18 cellular contexts compared by ENCODE assay signal in the genomic region with DNA sequence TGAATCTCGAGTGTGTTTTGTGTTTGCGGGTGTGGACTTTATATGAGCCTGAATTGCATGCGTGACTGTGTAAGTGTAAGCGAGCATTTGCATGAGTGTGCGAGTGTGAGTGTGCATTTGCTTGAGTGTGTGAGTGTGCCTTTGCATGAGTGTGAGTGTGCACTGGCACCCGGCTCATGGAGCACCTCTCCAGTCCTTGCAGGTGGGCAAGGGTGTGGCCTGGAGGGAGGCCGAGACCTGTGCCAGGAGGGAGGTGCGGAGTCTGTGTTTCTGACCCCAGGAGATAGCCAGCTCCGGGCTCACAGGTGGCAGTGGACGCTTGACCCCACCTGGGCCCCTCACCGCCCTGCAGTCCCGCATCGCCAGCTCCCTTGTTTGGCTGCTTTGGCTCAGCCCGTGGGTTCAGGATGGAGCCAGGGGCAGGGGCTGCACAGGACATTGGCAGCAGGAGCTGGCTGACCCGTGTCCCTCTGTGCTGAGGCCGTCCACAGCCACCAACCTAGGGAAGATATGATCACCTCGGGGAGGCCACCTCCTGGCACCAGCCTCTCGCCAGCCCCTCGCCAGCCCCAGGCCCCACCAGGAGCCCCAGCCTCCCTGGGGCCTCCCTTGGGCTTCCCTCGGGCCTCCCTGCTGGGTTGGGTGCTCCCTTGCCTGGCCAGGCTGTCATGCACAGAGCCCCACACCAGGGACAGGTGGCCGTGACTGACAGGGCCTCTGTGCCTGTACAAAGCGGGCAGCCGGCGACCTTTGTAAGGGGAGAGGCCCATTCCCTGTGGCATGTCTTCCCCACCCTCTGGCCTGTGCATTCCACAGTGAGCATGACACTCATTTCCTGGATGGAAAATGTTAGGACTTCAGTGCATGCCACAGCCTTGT.
DNase-seq lines count a peak whose midpoint lies in the region; ATAC-seq and TF ChIP-seq lines count a peak whose summit lies in the region.
"Had no signal": no experiment of that assay in that cellular context is flagged by ENCODE, and none has a peak within 500 bp of the region (broad histone marks: within the 10 kb centered on the region; RNA-seq: fewer than 3 reads in every experiment).

No MANE protein-coding gene starts in this region.

- H3K4me1 Mint-ChIP-seq in activated naive CD8-positive, alpha-beta T cell treated with anti-CD3 and anti-CD28 coated beads, Interleukin-2, amount 50 U/mL, for 24 hours: no peaks in the 10 kb centered on the region
- no peaks in the 10 kb centered on the region for H3K4me1 Mint-ChIP-seq in activated naive CD8-positive, alpha-beta T cell treated with anti-CD3 and anti-CD28 coated beads for 36 hours
- H3K4me1 Mint-ChIP-seq in GM23338: no peaks in the 10 kb centered on the region; the same call in 2 of the 3 replicates

- intact Hi-C loops in vagina (cut with DNase I): no loop called here

- H3K4me3 ChIP-seq in vagina (no peak overlapping the region), GM23338 (no peak overlapping the region)
- H3K4me3 ChIP-seq: ascending aorta, lung, PC-9 had no signal

- no peaks in the 10 kb centered on the region for H3K79me2 ChIP-seq in GM23338 (replicated peaks; ENCODE audit: insufficient read depth)

- H3K27me3 ChIP-seq in vagina (no peaks in the 10 kb centered on the region), GM23338 (ENCODE audit: insufficient read depth) (no peaks in the 10 kb centered on the region)
- H3K27me3 ChIP-seq: ascending aorta had no signal

- H4K20me1 ChIP-seq in GM23338 (replicated peaks; ENCODE audit: insufficient read depth): no peaks in the 10 kb centered on the region

- no peak for TF ChIP-seq POLR2A in vagina (IDR thresholded peaks at IDR 0.05)

- H3F3A ChIP-seq in GM23338 (replicated peaks; ENCODE audit: low read depth): no peaks in the 10 kb centered on the region

- H3K36me3 ChIP-seq in vagina: no peaks in the 10 kb centered on the region
- no peaks in the 10 kb centered on the region for H3K36me3 ChIP-seq in GM23338 (ENCODE audit: insufficient read depth)
- H3K36me3 ChIP-seq: ascending aorta had no signal

- H3K4me1 ChIP-seq in vagina (no peaks in the 10 kb centered on the region), GM23338 (ENCODE audit: insufficient read depth) (no peaks in the 10 kb centered on the region)
- H3K4me1 ChIP-seq: ascending aorta had no signal

- no peak overlapping the region for H3K27ac Mint-ChIP-seq in activated naive CD8-positive, alpha-beta T cell treated with anti-CD3 and anti-CD28 coated beads, Interleukin-2, amount 50 U/mL, for 24 hours
- H3K27ac Mint-ChIP-seq in activated naive CD8-positive, alpha-beta T cell treated with anti-CD3 and anti-CD28 coated beads for 36 hours: no peak overlapping the region
- no peak overlapping the region for H3K27ac Mint-ChIP-seq in GM23338
- H3K27ac Mint-ChIP-seq: activated CD8-positive, alpha-beta T cell treated with anti-CD3 and anti-CD28 coated beads, Interleukin-2, amount 10 ng/mL, durations not matched to agents 7 days and 5 days; CD4-positive, alpha-beta T cell; dendritic cell treated with granulocyte-macrophage colony-stimulating factor and Interleukin-4, amounts not matched to agents 40 ng/mL and 50 ng/mL, for 4 days had no signal

- 0 out of 2 replicates have a peak, but pooled peaks cover 5% of the 10 kb centered on the region for H3K9me2 ChIP-seq in GM23338 (ENCODE audit: insufficient read depth)

- no peaks in the 10 kb centered on the region for H3K36me3 Mint-ChIP-seq in activated naive CD8-positive, alpha-beta T cell treated with anti-CD3 and anti-CD28 coated beads, Interleukin-2, amount 50 U/mL, for 24 hours (ENCODE audit: low read depth)
- no peaks in the 10 kb centered on the region for H3K36me3 Mint-ChIP-seq in activated naive CD8-positive, alpha-beta T cell treated with anti-CD3 and anti-CD28 coated beads for 36 hours
- no peaks in the 10 kb centered on the region for H3K36me3 Mint-ChIP-seq in GM23338 (ENCODE audit: low read depth)

- no peak overlapping the region for H3K27ac ChIP-seq in vagina
- no peak overlapping the region for H3K27ac ChIP-seq in GM23338 (ENCODE audit: low read depth)
- H3K27ac ChIP-seq: ascending aorta, PC-9 had no signal

- H3K27me3 Mint-ChIP-seq in activated naive CD8-positive, alpha-beta T cell treated with anti-CD3 and anti-CD28 coated beads, Interleukin-2, amount 50 U/mL, for 24 hours: no peaks in the 10 kb centered on the region
- peaks cover 8% of the 10 kb centered on the region for H3K27me3 Mint-ChIP-seq in activated naive CD8-positive, alpha-beta T cell treated with anti-CD3 and anti-CD28 coated beads for 36 hours
- peaks cover 1% of the 10 kb centered on the region for H3K27me3 Mint-ChIP-seq in GM23338 (ENCODE audit: insufficient read depth, low read depth, poor library complexity)
- H3K27me3 Mint-ChIP-seq: CD4-positive, alpha-beta T cell had no signal

- no peaks in the 10 kb centered on the region for H3K9me3 Mint-ChIP-seq in activated naive CD8-positive, alpha-beta T cell treated with anti-CD3 and anti-CD28 coated beads, Interleukin-2, amount 50 U/mL, for 24 hours
- no peaks in the 10 kb centered on the region for H3K9me3 Mint-ChIP-seq in activated naive CD8-positive, alpha-beta T cell treated with anti-CD3 and anti-CD28 coated beads for 36 hours
- no peaks in the 10 kb centered on the region; the same call in 2 of the 3 replicates for H3K9me3 Mint-ChIP-seq in GM23338
- H3K9me3 Mint-ChIP-seq: CD4-positive, alpha-beta T cell had no signal

- no peak overlapping the region for H3K4me3 Mint-ChIP-seq in activated naive CD8-positive, alpha-beta T cell treated with anti-CD3 and anti-CD28 coated beads, Interleukin-2, amount 50 U/mL, for 24 hours
- no peak overlapping the region for H3K4me3 Mint-ChIP-seq in activated naive CD8-positive, alpha-beta T cell treated with anti-CD3 and anti-CD28 coated beads for 36 hours
- no peak overlapping the region for H3K4me3 Mint-ChIP-seq in GM23338
- H3K4me3 Mint-ChIP-seq: activated CD8-positive, alpha-beta T cell treated with anti-CD3 and anti-CD28 coated beads, Interleukin-2, amount 10 ng/mL, durations not matched to agents 7 days and 5 days; CD4-positive, alpha-beta T cell; dendritic cell treated with granulocyte-macrophage colony-stimulating factor and Interleukin-4, amounts not matched to agents 40 ng/mL and 50 ng/mL, for 4 days had no signal

- no peak for DNase-seq in activated naive CD8-positive, alpha-beta T cell treated with anti-CD3 and anti-CD28 coated beads, Interleukin-2, amount 50 U/mL, for 24 hours
- DNase-seq in activated naive CD8-positive, alpha-beta T cell treated with anti-CD3 and anti-CD28 coated beads for 36 hours: no peak
- DNase-seq in dermis microvascular lymphatic vessel endothelial cell (ENCODE audit: low read depth in 2 of 2) (peak; percentile 4 to 74), mucosa of gallbladder (ENCODE audit: low spot score) (peak; percentile 61), vagina (ENCODE audit: extremely low spot score in 2 of 2) (peak; percentile 82 to 90), activated gamma-delta T cell treated with Interleukin-2 at 50 U/mL for 16 hours (no peak), GM23338 (ENCODE audit: low spot score) (no peak)
- DNase-seq: activated CD8-positive, alpha-beta T cell treated with anti-CD3 and anti-CD28 coated beads, Interleukin-2, amount 10 ng/mL, durations not matched to agents 7 days and 5 days; activated effector memory CD4-positive, alpha-beta T cell treated with Interleukin-2 at 50 U/mL for 16 hours; CD4-positive, alpha-beta T cell; hypothalamus; NCI-H510A; occipital lobe had no signal

- no peak for TF ChIP-seq CTCF in vagina (IDR thresholded peaks at IDR 0.05)
- TF ChIP-seq CTCF in GM23338 (conservative IDR thresholded peaks at IDR 0.05; ENCODE audit: low read depth in 2 of 2): no peak

- H3K4me2 ChIP-seq in GM23338: no peak overlapping the region
- H3K4me2 ChIP-seq: PC-9 had no signal

- H2AFZ ChIP-seq in GM23338: no peak overlapping the region
- H2AFZ ChIP-seq: PC-9 had no signal

- peak; percentile 17 for ATAC-seq in activated naive CD8-positive, alpha-beta T cell treated with anti-CD3 and anti-CD28 coated beads, Interleukin-2, amount 50 U/mL, for 24 hours
- ATAC-seq in HG03460 (IDR thresholded peaks at IDR 0.05; ENCODE audit: unreplicated experiment) (no peak), GM23338 (no peak)
- ATAC-seq: activated CD8-positive, alpha-beta T cell treated with anti-CD3 and anti-CD28 coated beads, Interleukin-2, amount 10 ng/mL, durations not matched to agents 7 days and 5 days had no signal

- no peaks in the 10 kb centered on the region for H3K9me3 ChIP-seq in vagina
- H3K9me3 ChIP-seq: ascending aorta had no signal

TF ChIP-seq in GM23338, 12 proteins besides CTCF, POLR2A, EP300 and RAD21 (continues in another document):
- no peak for TF ChIP-seq EZH2phosphoT487 (IDR thresholded peaks at IDR 0.05; ENCODE audit: unreplicated experiment)
- no peak for TF ChIP-seq JUNB (IDR thresholded peaks at IDR 0.05; ENCODE audit: unreplicated experiment)
- TF ChIP-seq, protein P1, sequence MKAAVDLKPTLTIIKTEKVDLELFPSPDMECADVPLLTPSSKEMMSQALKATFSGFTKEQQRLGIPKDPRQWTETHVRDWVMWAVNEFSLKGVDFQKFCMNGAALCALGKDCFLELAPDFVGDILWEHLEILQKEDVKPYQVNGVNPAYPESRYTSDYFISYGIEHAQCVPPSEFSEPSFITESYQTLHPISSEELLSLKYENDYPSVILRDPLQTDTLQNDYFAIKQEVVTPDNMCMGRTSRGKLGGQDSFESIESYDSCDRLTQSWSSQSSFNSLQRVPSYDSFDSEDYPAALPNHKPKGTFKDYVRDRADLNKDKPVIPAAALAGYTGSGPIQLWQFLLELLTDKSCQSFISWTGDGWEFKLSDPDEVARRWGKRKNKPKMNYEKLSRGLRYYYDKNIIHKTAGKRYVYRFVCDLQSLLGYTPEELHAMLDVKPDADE (IDR thresholded peaks at IDR 0.05): no peak
- no peak for TF ChIP-seq ZNF114 (CRISPR knock-in tag; IDR thresholded peaks at IDR 0.05)

Comparison
In these comparisons a context has a peak if more than half of its experiments do, and no peak if none do; other contexts are left out.
1. DNase-seq: peak in dermis microvascular lymphatic vessel endothelial cell (2 of 2), mucosa of gallbladder (single experiment) and vagina (2 of 2); none in activated naive CD8-positive, alpha-beta T cell treated with anti-CD3 and anti-CD28 coated beads, Interleukin-2, amount 50 U/mL, for 24 hours (single experiment), activated naive CD8-positive, alpha-beta T cell treated with anti-CD3 and anti-CD28 coated beads for 36 hours (single experiment), activated gamma-delta T cell treated with Interleukin-2 at 50 U/mL for 16 hours (single experiment) and GM23338 (single experiment).